ENCODE assay signal across 26 cellular contexts in the genomic region with DNA sequence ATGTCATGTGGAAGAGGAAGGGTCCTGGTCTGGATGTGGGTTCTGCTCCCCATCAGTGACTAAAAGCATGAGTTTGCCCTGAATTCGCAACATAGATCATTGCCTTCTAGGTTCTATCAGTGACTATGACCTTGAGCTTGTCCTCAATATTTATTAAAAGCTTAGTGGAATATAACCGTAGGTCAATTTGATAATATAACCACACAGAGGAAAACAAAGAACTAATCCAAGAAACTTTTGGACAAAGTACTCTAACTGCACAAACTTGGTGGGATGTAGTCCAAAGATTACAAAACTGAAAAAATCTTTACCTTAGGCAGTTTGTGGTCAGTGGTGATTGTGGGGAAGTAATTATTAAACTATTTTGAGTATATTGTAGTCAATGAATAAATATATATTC.
"Had no signal": no experiment of that assay in that cellular context is flagged by ENCODE, and none has a peak within 500 bp of the region (broad histone marks: within the 10 kb centered on the region; RNA-seq: fewer than 3 reads in every experiment).

No MANE protein-coding gene starts in this region.

- H3K9ac ChIP-seq: neural progenitor cell, parathyroid adenoma had no signal

- H3K4me3 ChIP-seq: neural progenitor cell, ovary, psoas muscle, skin epidermis, smooth muscle cell, spleen, stomach, thoracic aorta, thyroid gland, tibial nerve, upper lobe of left lung, uterus had no signal

- H3K27me3 ChIP-seq: neural progenitor cell, ovary, spleen, thyroid gland, tibial nerve, upper lobe of left lung, uterus had no signal

- ATAC-seq: naive thymus-derived CD8-positive, alpha-beta T cell; psoas muscle; sciatic nerve; stimulated activated memory B cell treated with anti-CD40 and anti-IgM and Interleukin-4, amounts not matched to agents 10 μg/mL and 1 μg/mL and 100 μg/mL, for 72 hours had no signal

- H2AFZ ChIP-seq: neural progenitor cell, parathyroid adenoma had no signal

- H3K4me2 ChIP-seq: neural progenitor cell, smooth muscle cell had no signal

- H3K9me3 ChIP-seq: ovary, spleen, stomach, thoracic aorta, thyroid gland, tibial nerve, upper lobe of left lung, uterus had no signal

- H3K36me3 ChIP-seq: neural progenitor cell, ovary, spleen, stomach, thoracic aorta, thyroid gland, tibial nerve, upper lobe of left lung, uterus had no signal

- DNase-seq: naive B cell; naive thymus-derived CD8-positive, alpha-beta T cell; occipital lobe; ovary; posterior cingulate gyrus; psoas muscle; spleen; stimulated activated CD4-positive, alpha-beta T cell treated with anti-CD3 and anti-CD28 coated beads, Interleukin-12 subunit alpha, Interleukin-12 subunit beta, amount 100 ng/mL, for 4 hours; stimulated activated CD4-positive, alpha-beta T cell treated with anti-CD3 and anti-CD28 coated beads, Interleukin-1b, Interleukin-23, amount 100 ng/mL, for 48 hours; stimulated activated CD4-positive, alpha-beta T cell treated with anti-CD3 and anti-CD28 coated beads, Interleukin-4, amount 100 ng/mL, for 1 hour; stimulated activated CD4-positive, alpha-beta T cell treated with anti-CD3 and anti-CD28 coated beads, Interleukin-4, amount 100 ng/mL, for 4 hours; stimulated activated CD8-positive, alpha-beta memory T cell treated with anti-CD3 and anti-CD28 coated beads, Interleukin-4, amount 100 ng/mL, for 48 hours; stimulated activated naive CD4-positive, alpha-beta T cell treated with Interleukin-2 at 50 U/mL for 16 hours; stomach; thyroid gland; trophoblast cell; upper lobe of left lung; uterus had no signal

- H3K27ac ChIP-seq: neural progenitor cell, ovary, parathyroid adenoma, psoas muscle, skin epidermis, spleen, stomach, thoracic aorta, thyroid gland, tibial nerve, upper lobe of left lung, uterus had no signal

- H3K4me1 ChIP-seq: neural progenitor cell, parathyroid adenoma, psoas muscle, spleen, stomach, thyroid gland, tibial nerve, upper lobe of left lung, uterus had no signal

- H3K79me2 ChIP-seq: parathyroid adenoma had no signal
